Comparison of ENCODE assay signal across 8 cellular contexts in genomic region chr5:79990205-79990597, GRCh38. TPM values are rescaled to one million over a fixed set of nuclear protein-coding genes. Genes with fewer than 3 reads are reported as not detected.
DNase-seq lines count a peak whose midpoint lies in the region; ATAC-seq and TF ChIP-seq lines count a peak whose summit lies in the region.

No MANE protein-coding gene starts in this region.

- peak overlapping the region; percentile 98 for H3K27ac Mint-ChIP-seq in activated CD8-positive, alpha-beta memory T cell treated with anti-CD3 and anti-CD28 coated beads, Interleukin-2, amount 10 ng/mL, durations not matched to agents 7 days and 5 days
- H3K27ac Mint-ChIP-seq in WTC11: peak overlapping the region; percentile 99

- no peak overlapping the region for H3K27ac ChIP-seq in subcutaneous abdominal adipose tissue (ENCODE audit: low read depth, low read length)

- no peaks in the 10 kb centered on the region for H3K27me3 Mint-ChIP-seq in activated CD8-positive, alpha-beta memory T cell treated with anti-CD3 and anti-CD28 coated beads, Interleukin-2, amount 10 ng/mL, durations not matched to agents 7 days and 5 days
- no peaks in the 10 kb centered on the region for H3K27me3 Mint-ChIP-seq in WTC11 (ENCODE audit: low read depth)

- no peaks in the 10 kb centered on the region for H3K27me3 ChIP-seq in subcutaneous abdominal adipose tissue (ENCODE audit: control insufficient read depth in 5 of 5, insufficient read depth in 4 of 5, low read length in 5 of 5)

- CTCF ChIA-PET in activated CD8-positive, alpha-beta memory T cell treated with anti-CD3 and anti-CD28 coated beads, Interleukin-2, amount 10 ng/mL, durations not matched to agents 7 days and 5 days (lab: Charles Lee): interaction anchor here (0.6 to 3.3 kb wide), 10 partner anchors 9 to 308 kb away, joined by 3 to 15 read pairs (median 4); no protein-coding TSS in a partner anchor
- CTCF ChIA-PET in WTC11 (lab: Charles Lee): interaction anchor here (0.8 to 1.6 kb wide), 2 partner anchors 13 to 93 kb away, joined by 3 to 6 read pairs; no protein-coding TSS in a partner anchor

- H3K4me1 ChIP-seq in subcutaneous abdominal adipose tissue (ENCODE audit: control insufficient read depth in 5 of 5, insufficient read depth in 5 of 5, low read length in 5 of 5): peaks cover 0 to 19% (median 17%) of the 10 kb centered on the region in 5 donors

- DNase-seq in activated CD8-positive, alpha-beta memory T cell treated with anti-CD3 and anti-CD28 coated beads, Interleukin-2, amount 10 ng/mL, durations not matched to agents 7 days and 5 days: no peak
- DNase-seq in activated CD8-positive, alpha-beta memory T cell treated with anti-CD3 and anti-CD28 coated beads, Interleukin-2, amount 50 U/mL, for 48 hours: no peak
- DNase-seq in WTC11 (ENCODE audit: low spot score): no peak
- DNase-seq in DMS114 treated with DMSO at 0.1 percent for 48 hours (lab: John Stamatoyannopoulos, UW; ENCODE audit: unreplicated experiment): no peak
- no peak for DNase-seq in NCI-H510A treated with DMSO at 0.1 percent for 48 hours (lab: John Stamatoyannopoulos, UW)

- POLR2A ChIA-PET in WTC11 (lab: Charles Lee): interaction anchor here (0.6 kb wide), 1 partner anchor 95 kb away, joined by 5 read pairs; no protein-coding TSS in a partner anchor

- peaks cover 59% of the 10 kb centered on the region for H3K4me1 Mint-ChIP-seq in activated CD8-positive, alpha-beta memory T cell treated with anti-CD3 and anti-CD28 coated beads, Interleukin-2, amount 10 ng/mL, durations not matched to agents 7 days and 5 days
- peaks cover 16% of the 10 kb centered on the region for H3K4me1 Mint-ChIP-seq in WTC11

- H3K9me3 ChIP-seq in subcutaneous abdominal adipose tissue (ENCODE audit: control insufficient read depth in 5 of 5, low read length in 5 of 5): no peaks in the 10 kb centered on the region

- H3K4me3 ChIP-seq in iPS-11a (ENCODE audit: low read depth, low read length): peak overlapping the region; percentile 81
- H3K4me3 ChIP-seq in subcutaneous abdominal adipose tissue (ENCODE audit: low read depth in 1 of 5, low read length in 5 of 5): peak overlapping the region; percentile 79 to 99 (median 86)

- H3K9ac ChIP-seq in subcutaneous abdominal adipose tissue (ENCODE audit: low read length in 5 of 5): peak overlapping the region in 4 of 5 donors; percentile 62 to 85 (median 77)

- peaks cover 11 to 31% (median 21%) of the 10 kb centered on the region in 5 donors for H3K36me3 ChIP-seq in subcutaneous abdominal adipose tissue (ENCODE audit: control insufficient read depth in 5 of 5, insufficient read depth in 5 of 5, low read length in 5 of 5)

- ATAC-seq in activated CD8-positive, alpha-beta memory T cell treated with anti-CD3 and anti-CD28 coated beads, Interleukin-2, amount 10 ng/mL, durations not matched to agents 7 days and 5 days: peak; percentile 69
- ATAC-seq in HG02870 (IDR thresholded peaks at IDR 0.05; ENCODE audit: unreplicated experiment) (peak; percentile 64), WTC11 (no peak)

- TF ChIP-seq CTCF in WTC11 (IDR thresholded peaks at IDR 0.05): no peak

- H3K9me3 Mint-ChIP-seq in activated CD8-positive, alpha-beta memory T cell treated with anti-CD3 and anti-CD28 coated beads, Interleukin-2, amount 10 ng/mL, durations not matched to agents 7 days and 5 days (ENCODE audit: low read depth): no peaks in the 10 kb centered on the region
- no peaks in the 10 kb centered on the region for H3K9me3 Mint-ChIP-seq in WTC11

- H3K36me3 Mint-ChIP-seq in activated CD8-positive, alpha-beta memory T cell treated with anti-CD3 and anti-CD28 coated beads, Interleukin-2, amount 10 ng/mL, durations not matched to agents 7 days and 5 days: peaks cover 45% of the 10 kb centered on the region
- peaks cover 31% of the 10 kb centered on the region for H3K36me3 Mint-ChIP-seq in WTC11

- H3K4me3 Mint-ChIP-seq in activated CD8-positive, alpha-beta memory T cell treated with anti-CD3 and anti-CD28 coated beads, Interleukin-2, amount 10 ng/mL, durations not matched to agents 7 days and 5 days: peak overlapping the region; percentile 96
- peak overlapping the region; percentile 96 for H3K4me3 Mint-ChIP-seq in WTC11

TF ChIP-seq in WTC11, 78 proteins besides CTCF, POLR2A, EP300 and RAD21 (continues in another document):
- no peak for TF ChIP-seq ESRRA (CRISPR knock-in tag; IDR thresholded peaks at IDR 0.05; ENCODE audit: borderline replicate concordance)
- no peak for TF ChIP-seq AR (CRISPR knock-in tag; IDR thresholded peaks at IDR 0.05)
- TF ChIP-seq JAZF1 (CRISPR knock-in tag; IDR thresholded peaks at IDR 0.05): no peak
- TF ChIP-seq ZBTB21 (CRISPR knock-in tag; IDR thresholded peaks at IDR 0.05; ENCODE audit: borderline replicate concordance): no peak
- TF ChIP-seq ZNF263 (CRISPR knock-in tag; IDR thresholded peaks at IDR 0.05; ENCODE audit: low read depth): no peak
- TF ChIP-seq ERG (CRISPR knock-in tag; IDR thresholded peaks at IDR 0.05): no peak
- no peak for TF ChIP-seq NR2C2 (CRISPR knock-in tag; IDR thresholded peaks at IDR 0.05)
- TF ChIP-seq CBFB (CRISPR knock-in tag; IDR thresholded peaks at IDR 0.05; ENCODE audit: low read depth): no peak
- no peak for TF ChIP-seq NR1H2 (CRISPR knock-in tag; IDR thresholded peaks at IDR 0.05)
- TF ChIP-seq ZNF281 (CRISPR knock-in tag; IDR thresholded peaks at IDR 0.05): no peak
- no peak for TF ChIP-seq E2F5 (CRISPR knock-in tag; IDR thresholded peaks at IDR 0.05)
- no peak for TF ChIP-seq ZNF416 (CRISPR knock-in tag; IDR thresholded peaks at IDR 0.05)

RNA-seq across cellular contexts. Expression of gene MTX3, which starts 0.9 kb away (rescaled TPM):
- 10 to 100 TPM; 31.4 to 39.8 TPM for total RNA-seq in activated CD8-positive, alpha-beta memory T cell treated with anti-CD3 and anti-CD28 coated beads, Interleukin-2, amount 10 ng/mL, durations not matched to agents 7 days and 5 days
- 33.6 to 37.0 TPM (median 34.6 TPM) in 3 replicates for total RNA-seq in WTC11 (2021)

RNA-seq across cellular contexts. Expression of gene THBS4, which starts 44.9 kb away (rescaled TPM):
- 1 to 10 TPM; 3.4 to 3.6 TPM for total RNA-seq in activated CD8-positive, alpha-beta memory T cell treated with anti-CD3 and anti-CD28 coated beads, Interleukin-2, amount 10 ng/mL, durations not matched to agents 7 days and 5 days
- total RNA-seq in WTC11 (2021): 11.8 to 21.2 TPM (median 18.4 TPM) in 3 replicates
